ENCODE assay signal across 8 cellular contexts in genomic region chr11:110587129-110587528, GRCh38.
"Had no signal": no experiment of that assay in that cellular context is flagged by ENCODE, and none has a peak within 500 bp of the region (broad histone marks: within the 10 kb centered on the region; RNA-seq: fewer than 3 reads in every experiment).

No MANE protein-coding gene starts in this region.

- H2AFZ ChIP-seq: GM23248 had no signal

- H3K4me1 ChIP-seq: HAP-1 had no signal

- H3K36me3 ChIP-seq: HAP-1 had no signal

- H3K9me3 ChIP-seq: HAP-1 had no signal

- H3K9ac ChIP-seq: GM23248 had no signal

- H3K27ac ChIP-seq: GM23248, HL-60 had no signal

- ATAC-seq: HCT116 had no signal

- H3K4me3 ChIP-seq: GM23248, HAP-1 had no signal

- DNase-seq: GM23248, GOT3, H7, HFFc6, KBM-7 had no signal
